In the genomic region with DNA sequence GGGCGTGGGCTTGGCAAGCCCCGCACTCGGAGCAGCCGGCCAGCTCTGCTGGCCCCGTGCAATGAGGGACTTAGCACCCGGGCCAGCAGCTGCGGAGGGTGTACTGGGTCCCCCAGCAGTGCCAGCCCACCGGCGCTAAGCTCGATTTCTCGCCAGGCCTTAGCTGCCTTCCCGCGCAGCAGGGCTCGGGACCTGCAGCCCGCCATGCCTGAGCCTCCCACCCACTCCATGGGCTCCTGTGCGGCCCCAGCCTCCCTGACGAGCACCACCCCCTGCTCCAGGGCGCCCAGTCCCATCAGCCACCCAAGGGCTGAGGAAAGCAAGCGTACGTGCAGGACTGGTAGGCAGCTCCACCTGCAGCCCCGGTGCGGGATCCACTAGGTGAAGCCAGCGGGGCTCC, we compare ENCODE assay signal across 2 cellular contexts. TPM values are rescaled to one million over a fixed set of nuclear protein-coding genes. Genes with fewer than 3 reads are reported as not detected.
"Had no signal": no experiment of that assay in that cellular context is flagged by ENCODE, and none has a peak within 500 bp of the region (broad histone marks: within the 10 kb centered on the region; RNA-seq: fewer than 3 reads in every experiment).

No MANE protein-coding gene starts in this region.

RNA-seq across cellular contexts. Expression of a gene that starts 9.8 kb away (rescaled TPM):
- total RNA-seq: H4, HT1080 had no signal
